12 cellular contexts compared by ENCODE assay signal in genomic region chr1:64183380-64183984, GRCh38. TPM values are rescaled to one million over a fixed set of nuclear protein-coding genes. Genes with fewer than 3 reads are reported as not detected.
DNase-seq lines count a peak whose midpoint lies in the region; ATAC-seq and TF ChIP-seq lines count a peak whose summit lies in the region.
"Had no signal": no experiment of that assay in that cellular context is flagged by ENCODE, and none has a peak within 500 bp of the region (broad histone marks: within the 10 kb centered on the region; RNA-seq: fewer than 3 reads in every experiment).

No MANE protein-coding gene starts in this region.

- no peak overlapping the region for H2BK120ac ChIP-seq in H9 (ENCODE audit: low read depth, low read length, poor library complexity, severe bottlenecking)

- no peak overlapping the region for H3K14ac ChIP-seq in H9 (ENCODE audit: insufficient read depth, low read length)

- intact Hi-C loops in ovary (cut with DNase I): no loop called here
- intact Hi-C loops in lower lobe of right lung (cut with DNase I): no loop called here

- peaks cover 2 to 7% (median 4%) of the 10 kb centered on the region in 3 experiments; a peak in 6 of 7 replicates for H3K36me3 Mint-ChIP-seq in H9 (ENCODE audit: insufficient read depth in 1 of 3, low read depth in 3 of 3)
- H3K36me3 Mint-ChIP-seq in endodermal cell (ENCODE audit: low read depth): peaks cover 20% of the 10 kb centered on the region
- H3K36me3 Mint-ChIP-seq: activated naive CD4-positive, alpha-beta T cell treated with anti-CD3 and anti-CD28 coated beads, Interleukin-2, amount 50 U/mL, for 72 hours had no signal

- DNase-seq in H9: peak; percentile 59
- peak; percentile 16 for DNase-seq in NCI-H774 (lab: John Stamatoyannopoulos, UW)
- peak; percentile 64 for DNase-seq in endodermal cell
- peak; percentile 56 to 77 (median 66) for DNase-seq in ovary
- DNase-seq in effector memory CD4-positive, alpha-beta T cell: no peak
- no peak for DNase-seq in stimulated activated CD4-positive, alpha-beta T cell treated with anti-CD3 and anti-CD28 coated beads, Interleukin-4, amount 100 ng/mL, for 4 hours
- no peak for DNase-seq in lower lobe of right lung
- DNase-seq: upper lobe of right lung had no signal

- no peak overlapping the region for H3K56ac ChIP-seq in H9 (ENCODE audit: insufficient read length, low read depth, low read length)

- no peak for TF ChIP-seq POLR2A in ovary (IDR thresholded peaks at IDR 0.05)

- H3K27me3 ChIP-seq in H9 (ENCODE audit: insufficient read depth, low read length) (no peaks in the 10 kb centered on the region), endodermal cell (ENCODE audit: control insufficient read depth, insufficient read depth, low read length, poor library complexity, severe bottlenecking) (no peaks in the 10 kb centered on the region), ovary (no peaks in the 10 kb centered on the region), lower lobe of right lung (ENCODE audit: low read depth) (no peaks in the 10 kb centered on the region)
- H3K27me3 ChIP-seq in effector memory CD4-positive, alpha-beta T cell (replicated peaks; ENCODE audit: control insufficient read depth, insufficient read depth, low read length, poor library complexity, severe bottlenecking): no peaks in the 10 kb centered on the region
- H3K27me3 ChIP-seq: upper lobe of right lung had no signal

- H2BK5ac ChIP-seq in H9 (ENCODE audit: insufficient read length, low read length): no peak overlapping the region

- no peaks in the 10 kb centered on the region for H3K79me2 ChIP-seq in H9 (ENCODE audit: insufficient read depth, low read length)

- H3K4me3 ChIP-seq in endodermal cell (ENCODE audit: low read length) (no peak overlapping the region), ovary (no peak overlapping the region), lower lobe of right lung (no peak overlapping the region)
- no peak overlapping the region for H3K4me3 ChIP-seq in effector memory CD4-positive, alpha-beta T cell (ENCODE audit: insufficient read depth, low read depth, low read length, poor library complexity, severe bottlenecking)
- H3K4me3 ChIP-seq: coronary artery, upper lobe of right lung had no signal

- H3K9me3 ChIP-seq in H9 (ENCODE audit: control insufficient read depth, low read depth, low read length): no peaks in the 10 kb centered on the region
- H3K9me3 ChIP-seq in endodermal cell (ENCODE audit: control insufficient read depth, low read length): no peaks in the 10 kb centered on the region
- H3K9me3 ChIP-seq in ovary: no peaks in the 10 kb centered on the region
- H3K9me3 ChIP-seq in effector memory CD4-positive, alpha-beta T cell (ENCODE audit: control insufficient read depth, low read length): no peaks in the 10 kb centered on the region
- H3K9me3 ChIP-seq in lower lobe of right lung: no peaks in the 10 kb centered on the region
- H3K9me3 ChIP-seq: upper lobe of right lung had no signal

- H3K4me1 ChIP-seq in H9 (ENCODE audit: insufficient read depth, low read length) (no peaks in the 10 kb centered on the region), endodermal cell (ENCODE audit: control insufficient read depth, insufficient read depth, low read length) (no peaks in the 10 kb centered on the region), ovary (ENCODE audit: insufficient read depth) (peaks cover 7% of the 10 kb centered on the region), lower lobe of right lung (no peaks in the 10 kb centered on the region)
- no peaks in the 10 kb centered on the region for H3K4me1 ChIP-seq in effector memory CD4-positive, alpha-beta T cell (ENCODE audit: control insufficient read depth, insufficient read depth, low read length, poor library complexity, severe bottlenecking)
- H3K4me1 ChIP-seq: upper lobe of right lung had no signal

- H4K20me1 ChIP-seq in H9 (ENCODE audit: control insufficient read depth, insufficient read depth, insufficient read length): no peaks in the 10 kb centered on the region

- no peak overlapping the region for H3K4me2 ChIP-seq in H9 (ENCODE audit: insufficient read depth, insufficient read length, low read length)

- H3K23me2 ChIP-seq in H9 (ENCODE audit: insufficient read length, low read depth, low read length, poor library complexity, severe bottlenecking): no peaks in the 10 kb centered on the region

- H3K36me3 ChIP-seq in endodermal cell (ENCODE audit: control insufficient read depth, insufficient read depth, low read length) (peaks cover 10% of the 10 kb centered on the region), ovary (no peaks in the 10 kb centered on the region), lower lobe of right lung (no peaks in the 10 kb centered on the region)
- no peaks in the 10 kb centered on the region for H3K36me3 ChIP-seq in effector memory CD4-positive, alpha-beta T cell (ENCODE audit: control insufficient read depth, insufficient read depth, low read length)
- H3K36me3 ChIP-seq: upper lobe of right lung had no signal

- no peak overlapping the region for H3K27ac ChIP-seq in H9 (ENCODE audit: insufficient read length, low read depth, low read length)
- H3K27ac ChIP-seq in endodermal cell (ENCODE audit: low read depth, low read length): no peak overlapping the region
- no peak overlapping the region for H3K27ac ChIP-seq in ovary
- H3K27ac ChIP-seq in effector memory CD4-positive, alpha-beta T cell (ENCODE audit: insufficient read depth, low read length, poor library complexity, severe bottlenecking): no peak overlapping the region
- no peak overlapping the region for H3K27ac ChIP-seq in lower lobe of right lung
- H3K27ac ChIP-seq: coronary artery, upper lobe of right lung had no signal

- ATAC-seq in HG03342 (IDR thresholded peaks at IDR 0.05; ENCODE audit: unreplicated experiment): no peak
- ATAC-seq in lower lobe of right lung: no peak
- ATAC-seq: activated naive CD4-positive, alpha-beta T cell treated with anti-CD3 and anti-CD28 coated beads, Interleukin-2, amount 50 U/mL, for 72 hours had no signal

- H3K23ac ChIP-seq in H9 (ENCODE audit: insufficient read length, low read depth, low read length): no peak overlapping the region

- H4K8ac ChIP-seq in H9 (replicated peaks; ENCODE audit: insufficient read length, low read depth, low read length): no peak overlapping the region

- H2BK15ac ChIP-seq in H9 (ENCODE audit: low read depth, low read length): no peak overlapping the region

- no CpG with 5 or more reads among the region's 5 CpGs for WGBS in H9 (ENCODE audit: extremely low coverage, insufficient read length, low lambda C conversion rate)
- WGBS in endodermal cell (ENCODE audit: insufficient coverage in 1 of 2, insufficient read length in 1 of 2), 2 experiments: 95 to 96% methylated on average over 5 of the region's 5 CpGs
- WGBS in ovary, 3 donors: 8 to 11% (median 10%) methylated on average over 5 of the region's 5 CpGs

- H3T11ph ChIP-seq in H9 (ENCODE audit: low read length): no peak overlapping the region

- H3K27me3 Mint-ChIP-seq in H9 (ENCODE audit: low read depth) (peaks cover 2% of the 10 kb centered on the region; the same call in 1 of the 2 replicates), endodermal cell (ENCODE audit: insufficient read depth) (peaks cover 4% of the 10 kb centered on the region)

- no peak overlapping the region for H2BK12ac ChIP-seq in H9 (ENCODE audit: insufficient read length, low read depth, low read length)

- H3K4me1 Mint-ChIP-seq in H9: peaks cover 4 to 15% of the 10 kb centered on the region in 2 experiments
- H3K4me1 Mint-ChIP-seq in endodermal cell: peaks cover 4% of the 10 kb centered on the region

- no peak for TF ChIP-seq EP300 in ovary (IDR thresholded peaks at IDR 0.05)

- TF ChIP-seq CTCF in H9 (conservative IDR thresholded peaks at IDR 0.05) (no peak), endodermal cell (conservative IDR thresholded peaks at IDR 0.05) (no peak), ovary (IDR thresholded peaks at IDR 0.05) (no peak), lower lobe of right lung (IDR thresholded peaks at IDR 0.05) (no peak)

- H3K27ac Mint-ChIP-seq in H9: peak overlapping the region in 1 of 3 experiments; percentile 90; a peak in 2 of 7 replicates
- no peak overlapping the region for H3K27ac Mint-ChIP-seq in endodermal cell
- H3K27ac Mint-ChIP-seq: activated naive CD4-positive, alpha-beta T cell treated with anti-CD3 and anti-CD28 coated beads, Interleukin-2, amount 50 U/mL, for 72 hours had no signal

- no peak overlapping the region for H2BK20ac ChIP-seq in H9 (ENCODE audit: low read depth, low read length, poor library complexity, severe bottlenecking)

- H3K4me3 Mint-ChIP-seq in H9 (no peak overlapping the region), endodermal cell (no peak overlapping the region)
- H3K4me3 Mint-ChIP-seq: neural crest cell had no signal

- no peak overlapping the region for H4K91ac ChIP-seq in H9 (ENCODE audit: insufficient read length, low read depth, low read length)

- H4K5ac ChIP-seq in H9 (ENCODE audit: insufficient read length, low read depth, low read length): no peak overlapping the region

- H2AFZ ChIP-seq in H9 (ENCODE audit: low read length): no peak overlapping the region

- no peak overlapping the region for H2AK5ac ChIP-seq in H9 (ENCODE audit: insufficient read length, low read length)

- H3K9ac ChIP-seq in H9 (ENCODE audit: extremely low read depth, insufficient read length, low read length) (no peak overlapping the region), endodermal cell (ENCODE audit: extremely low read depth, low read length, poor library complexity, severe bottlenecking) (no peak overlapping the region)

- no peaks in the 10 kb centered on the region for H3K79me1 ChIP-seq in H9 (ENCODE audit: insufficient read depth, low read depth, low read length, poor library complexity, severe bottlenecking)

- no peak overlapping the region for H3K4ac ChIP-seq in H9 (ENCODE audit: low read depth, low read length)

- H3K9me3 Mint-ChIP-seq in H9 (no peaks in the 10 kb centered on the region), endodermal cell (no peaks in the 10 kb centered on the region)
- H3K9me3 Mint-ChIP-seq: activated naive CD4-positive, alpha-beta T cell treated with anti-CD3 and anti-CD28 coated beads, Interleukin-2, amount 50 U/mL, for 72 hours had no signal

- no peak overlapping the region for H3K18ac ChIP-seq in H9 (ENCODE audit: insufficient read length, low read depth, low read length)

RNA-seq across cellular contexts. Expression of gene UBE2U, which starts 19.9 kb away (rescaled TPM):
- total RNA-seq in H9 (2021): not detected in 2 replicates
- total RNA-seq in endodermal cell: not detected
- polyA plus RNA-seq in endodermal cell (2013, experiment 1 of 2): not detected
- not detected for polyA plus RNA-seq in endodermal cell (2013, experiment 2 of 2)
- total RNA-seq in ovary: not detected
- polyA plus RNA-seq in ovary: not detected
- not detected for total RNA-seq in lower lobe of right lung
- total RNA-seq: neural crest cell, upper lobe of right lung had no signal

Comparison
In these comparisons a context has a peak if more than half of its experiments do, and no peak if none do; other contexts are left out.
1. DNase-seq: peak in H9 (single experiment), NCI-H774 (single experiment), endodermal cell (single experiment) and ovary (5 of 5); none in effector memory CD4-positive, alpha-beta T cell (0 of 3), stimulated activated CD4-positive, alpha-beta T cell treated with anti-CD3 and anti-CD28 coated beads, Interleukin-4, amount 100 ng/mL, for 4 hours (0 of 2) and lower lobe of right lung (single experiment).